1 cellular context compared by ENCODE assay signal in genomic region chr6:4020822-4021132, GRCh38.
TF ChIP-seq lines count a peak whose summit lies in the region.

No MANE protein-coding gene starts in this region.

TF ChIP-seq in HepG2, 621 proteins besides CTCF, POLR2A, EP300 and RAD21 (continued from another document):
- no peak for TF ChIP-seq HMGXB4 (CRISPR knock-in tag; IDR thresholded peaks at IDR 0.05; ENCODE audit: borderline replicate concordance in 1 of 2, low read depth in 1 of 2)
- TF ChIP-seq ZNF652 (CRISPR knock-in tag; IDR thresholded peaks at IDR 0.05; ENCODE audit: borderline replicate concordance, low read depth) = 0 out of 2 replicates have a peak, but pooled peaks have one; percentile 29
- 0 out of 2 replicates have a peak, but pooled peaks have one; percentile 8 for TF ChIP-seq ZBTB44 (CRISPR knock-in tag; IDR thresholded peaks at IDR 0.05)
- TF ChIP-seq ZNF577 (CRISPR knock-in tag; IDR thresholded peaks at IDR 0.05; ENCODE audit: borderline replicate concordance, low read depth) = 0 out of 2 replicates have a peak, but pooled peaks have one; percentile 9
- TF ChIP-seq MTERF4 (CRISPR knock-in tag; IDR thresholded peaks at IDR 0.05) = 0 out of 2 replicates have a peak, but pooled peaks have one; percentile 31
- TF ChIP-seq STAT6 (CRISPR knock-in tag; IDR thresholded peaks at IDR 0.05; ENCODE audit: borderline replicate concordance) = 0 out of 2 replicates have a peak, but pooled peaks have one; percentile 23
- 0 out of 2 replicates have a peak, but pooled peaks have one; percentile 32 for TF ChIP-seq ZNF280D (CRISPR knock-in tag; IDR thresholded peaks at IDR 0.05)
- TF ChIP-seq DDIT3 (CRISPR knock-in tag; IDR thresholded peaks at IDR 0.05) = 0 out of 2 replicates have a peak, but pooled peaks have one; percentile 90
- peak; percentile 3; the same call in 1 of the 2 replicates for TF ChIP-seq ZNF547 (CRISPR knock-in tag; IDR thresholded peaks at IDR 0.05)
- TF ChIP-seq SMARCC2 (IDR thresholded peaks at IDR 0.05) = no peak
- TF ChIP-seq ZBTB8A (CRISPR knock-in tag; IDR thresholded peaks at IDR 0.05; ENCODE audit: borderline replicate concordance, low read depth) = 0 out of 2 replicates have a peak, but pooled peaks have one; percentile 60
- peak; percentile 90; the same call in 1 of the 2 replicates for TF ChIP-seq ZBTB49 (CRISPR knock-in tag; IDR thresholded peaks at IDR 0.05; ENCODE audit: borderline replicate concordance)
- TF ChIP-seq FOXA1 (IDR thresholded peaks at IDR 0.05) = no peak
- peak; percentile 33; the same call in 1 of the 2 replicates for TF ChIP-seq FOXA1 (CRISPR knock-in tag; IDR thresholded peaks at IDR 0.05)
